Comparison of ENCODE assay signal across 1 cellular context in genomic region chr22:24290459-24290858, GRCh38.
TF ChIP-seq lines count a peak whose summit lies in the region.

No MANE protein-coding gene starts in this region.

TF ChIP-seq in GM12878, 131 proteins besides CTCF, POLR2A, EP300 and RAD21 (continued from another document):
- TF ChIP-seq, protein P1, sequence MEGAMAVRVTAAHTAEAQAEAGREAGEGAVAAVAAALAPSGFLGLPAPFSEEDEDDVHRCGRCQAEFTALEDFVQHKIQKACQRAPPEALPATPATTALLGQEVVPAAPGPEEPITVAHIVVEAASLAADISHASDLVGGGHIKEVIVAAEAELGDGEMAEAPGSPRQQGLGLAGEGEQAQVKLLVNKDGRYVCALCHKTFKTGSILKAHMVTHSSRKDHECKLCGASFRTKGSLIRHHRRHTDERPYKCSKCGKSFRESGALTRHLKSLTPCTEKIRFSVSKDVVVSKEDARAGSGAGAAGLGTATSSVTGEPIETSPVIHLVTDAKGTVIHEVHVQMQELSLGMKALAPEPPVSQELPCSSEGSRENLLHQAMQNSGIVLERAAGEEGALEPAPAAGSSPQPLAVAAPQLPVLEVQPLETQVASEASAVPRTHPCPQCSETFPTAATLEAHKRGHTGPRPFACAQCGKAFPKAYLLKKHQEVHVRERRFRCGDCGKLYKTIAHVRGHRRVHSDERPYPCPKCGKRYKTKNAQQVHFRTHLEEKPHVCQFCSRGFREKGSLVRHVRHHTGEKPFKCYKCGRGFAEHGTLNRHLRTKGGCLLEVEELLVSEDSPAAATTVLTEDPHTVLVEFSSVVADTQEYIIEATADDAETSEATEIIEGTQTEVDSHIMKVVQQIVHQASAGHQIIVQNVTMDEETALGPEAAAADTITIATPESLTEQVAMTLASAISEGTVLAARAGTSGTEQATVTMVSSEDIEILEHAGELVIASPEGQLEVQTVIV (IDR thresholded peaks at IDR 0.05; ENCODE audit: borderline replicate concordance, partially characterized antibody), result no peak
- TF ChIP-seq NFYA (IDR thresholded peaks at IDR 0.05; ENCODE audit: borderline replicate concordance, low read depth, low read length), result no peak
- TF ChIP-seq CHD1 (IDR thresholded peaks at IDR 0.05; ENCODE audit: low read depth, low read length), result no peak
- TF ChIP-seq ESRRA (IDR thresholded peaks at IDR 0.05; ENCODE audit: low read length), result no peak
- no peak for TF ChIP-seq CREB1 (IDR thresholded peaks at IDR 0.05; ENCODE audit: low read depth)
